ENCODE assay signal across 1 cellular context in the genomic region with DNA sequence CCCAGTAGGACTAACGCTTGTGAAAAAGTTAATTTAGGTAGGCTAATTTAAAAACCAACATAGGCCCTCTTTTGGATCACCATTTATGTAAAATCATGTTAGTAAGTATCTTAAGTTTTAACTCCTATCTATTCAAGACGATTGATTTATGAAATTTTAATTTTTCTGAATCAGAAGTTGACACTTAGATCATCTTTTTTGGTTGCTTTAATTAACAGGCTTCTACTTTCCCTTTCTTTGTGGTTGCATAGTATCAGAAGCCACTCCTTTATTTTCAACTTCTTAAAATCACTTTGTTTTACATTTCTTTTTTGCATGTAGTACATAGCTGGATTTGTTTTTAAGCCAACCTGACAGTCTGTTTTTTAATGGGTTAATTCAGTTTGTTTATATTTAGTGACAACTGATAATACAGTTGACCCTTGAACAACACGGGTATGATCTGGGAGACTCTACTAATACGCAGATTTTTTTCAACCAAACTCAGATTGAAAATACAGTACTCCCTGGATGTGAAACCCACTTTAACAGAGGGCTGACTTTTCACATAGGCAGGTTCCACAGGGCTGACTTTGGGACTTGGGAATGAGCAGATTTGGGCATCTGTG.
TF ChIP-seq lines count a peak whose summit lies in the region.

No MANE protein-coding gene starts in this region.

TF ChIP-seq in GM12878, 131 proteins besides CTCF, POLR2A, EP300 and RAD21 (continued from another document):
- TF ChIP-seq CUX1 (IDR thresholded peaks at IDR 0.05; ENCODE audit: insufficient replicate concordance, low read depth, low read length) (no peak), ZNF274 (IDR thresholded peaks at IDR 0.05; ENCODE audit: insufficient read depth, insufficient read length) (no peak), YY1 (IDR thresholded peaks at IDR 0.05; ENCODE audit: low read depth, low read length) (no peak)
